ENCODE assay signal across 9 cellular contexts in genomic region chr12:51245476-51246253, GRCh38. TPM values are rescaled to one million over a fixed set of nuclear protein-coding genes. Genes with fewer than 3 reads are reported as not detected.
DNase-seq lines count a peak whose midpoint lies in the region; TF ChIP-seq lines count a peak whose summit lies in the region.
"Had no signal": no experiment of that assay in that cellular context is flagged by ENCODE, and none has a peak within 500 bp of the region (broad histone marks: within the 10 kb centered on the region; RNA-seq: fewer than 3 reads in every experiment).

No MANE protein-coding gene starts in this region.

- H4K8ac ChIP-seq in trophoblast cell (ENCODE audit: low read depth, low read length): no peak overlapping the region

- H3K4me3 ChIP-seq in CD8-positive, alpha-beta memory T cell (ENCODE audit: low read length): no peak overlapping the region
- H3K4me3 ChIP-seq in breast epithelium (no peak overlapping the region), neural progenitor cell (no peak overlapping the region), trophoblast cell (ENCODE audit: low read depth, low read length) (no peak overlapping the region)
- H3K4me3 ChIP-seq: colonic mucosa had no signal

- peak overlapping the region; percentile 34 for H3K27ac ChIP-seq in CD8-positive, alpha-beta memory T cell (ENCODE audit: low read depth, low read length)
- H3K27ac ChIP-seq in KOPT-K1 (ENCODE audit: low read depth, low read length, poor library complexity, severe bottlenecking) (peak overlapping the region; percentile 56), breast epithelium (peak overlapping the region; percentile 29 to 53), neural progenitor cell (no peak overlapping the region), trophoblast cell (ENCODE audit: low read depth, low read length) (no peak overlapping the region)
- H3K27ac ChIP-seq: colonic mucosa had no signal

- peak overlapping the region; percentile 80 to 97 (median 91) for H3K27ac Mint-ChIP-seq in CD8-positive, alpha-beta memory T cell
- H3K27ac Mint-ChIP-seq in neural progenitor cell: peak overlapping the region; percentile 14

- TF ChIP-seq CTCF in breast epithelium (IDR thresholded peaks at IDR 0.05) (no peak), neural progenitor cell (IDR thresholded peaks at IDR 0.05) (no peak)

- CTCF ChIA-PET in CD8-positive, alpha-beta memory T cell (lab: Charles Lee): interaction anchor here (0.9 to 2.3 kb wide), 4 partner anchors 24 to 481 kb away, joined by 3 to 8 read pairs (median 4); partner anchors contain the start of gene POU6F1

- no peak overlapping the region for H4K91ac ChIP-seq in trophoblast cell (ENCODE audit: low read depth, low read length)

- peaks cover 56 to 70% (median 64%) of the 10 kb centered on the region in 3 donors for H3K4me1 Mint-ChIP-seq in CD8-positive, alpha-beta memory T cell
- peaks cover 14% of the 10 kb centered on the region for H3K4me1 Mint-ChIP-seq in neural progenitor cell

- no peak for TF ChIP-seq POLR2A in breast epithelium (IDR thresholded peaks at IDR 0.05)

- H3K9me3 Mint-ChIP-seq in CD8-positive, alpha-beta memory T cell: no peaks in the 10 kb centered on the region
- H3K9me3 Mint-ChIP-seq in neural progenitor cell: no peaks in the 10 kb centered on the region

- H3K4ac ChIP-seq in trophoblast cell (ENCODE audit: low read depth, low read length): no peak overlapping the region

- H2BK12ac ChIP-seq in trophoblast cell (ENCODE audit: low read length): no peak overlapping the region

- H3K4me2 ChIP-seq in neural progenitor cell: no peak overlapping the region
- no peak overlapping the region for H3K4me2 ChIP-seq in trophoblast cell (ENCODE audit: low read length)

- H3K27me3 ChIP-seq in CD8-positive, alpha-beta memory T cell (ENCODE audit: insufficient read depth, low read length, poor library complexity, severe bottlenecking): no peaks in the 10 kb centered on the region
- H3K27me3 ChIP-seq in breast epithelium (no peaks in the 10 kb centered on the region), neural progenitor cell (no peaks in the 10 kb centered on the region), trophoblast cell (ENCODE audit: insufficient read depth, low read length) (no peaks in the 10 kb centered on the region)
- H3K27me3 ChIP-seq: colonic mucosa had no signal

- no peak overlapping the region for H3K14ac ChIP-seq in trophoblast cell (ENCODE audit: low read length)

- no peak overlapping the region for H2BK5ac ChIP-seq in trophoblast cell (ENCODE audit: low read depth, low read length, poor library complexity)

- no peak overlapping the region for H3K18ac ChIP-seq in trophoblast cell (ENCODE audit: low read length)

- no peaks in the 10 kb centered on the region for H3K79me1 ChIP-seq in trophoblast cell (ENCODE audit: low read length)

- no CpG with 5 or more reads among the region's 11 CpGs for WGBS in trophoblast cell (ENCODE audit: extremely low coverage, insufficient coverage, insufficient read length)

- H2BK120ac ChIP-seq in trophoblast cell (ENCODE audit: insufficient read depth, low read length, poor library complexity): no peak overlapping the region

- no peaks in the 10 kb centered on the region for H3K9me3 ChIP-seq in CD8-positive, alpha-beta memory T cell (ENCODE audit: low read length)
- no peaks in the 10 kb centered on the region for H3K9me3 ChIP-seq in KOPT-K1 (ENCODE audit: insufficient read depth, low read length, poor library complexity, severe bottlenecking)
- H3K9me3 ChIP-seq in breast epithelium: no peaks in the 10 kb centered on the region
- H3K9me3 ChIP-seq in neural progenitor cell (ENCODE audit: low read depth): no peaks in the 10 kb centered on the region
- H3K9me3 ChIP-seq in trophoblast cell (ENCODE audit: insufficient read depth, low read depth, low read length): peaks cover 1% of the 10 kb centered on the region
- H3K9me3 ChIP-seq: colonic mucosa had no signal

- H3K79me2 ChIP-seq in neural progenitor cell (ENCODE audit: low read depth) (no peaks in the 10 kb centered on the region), trophoblast cell (ENCODE audit: control insufficient read depth, insufficient read depth, low read length, poor library complexity) (no peaks in the 10 kb centered on the region)

- peaks cover 8% of the 10 kb centered on the region for H3F3A ChIP-seq in neural progenitor cell (ENCODE audit: low read depth)

- H4K12ac ChIP-seq in trophoblast cell (ENCODE audit: low read depth, low read length): no peak overlapping the region

- H3K4me3 Mint-ChIP-seq in CD8-positive, alpha-beta memory T cell: peak overlapping the region in 6 of 7 donors; percentile 13 to 48 (median 30)
- no peak overlapping the region for H3K4me3 Mint-ChIP-seq in neural progenitor cell

- POLR2A ChIA-PET in CD8-positive, alpha-beta memory T cell (lab: Charles Lee): interaction anchor here (1.1 to 1.6 kb wide), 2 partner anchors 25 to 28 kb away, joined by 3 to 9 read pairs; partner anchors contain the start of genes POU6F1 and SMAGP

- no peak overlapping the region for H3K9ac ChIP-seq in neural progenitor cell
- H3K9ac ChIP-seq in trophoblast cell (ENCODE audit: low read length): no peak overlapping the region

- peaks cover 19% of the 10 kb centered on the region for H3K36me3 ChIP-seq in CD8-positive, alpha-beta memory T cell (ENCODE audit: insufficient read depth, low read length)
- H3K36me3 ChIP-seq in KOPT-K1 (ENCODE audit: insufficient read depth, low read length) (peaks cover 50% of the 10 kb centered on the region), breast epithelium (peaks cover 5% of the 10 kb centered on the region), neural progenitor cell (peaks cover 4% of the 10 kb centered on the region), trophoblast cell (ENCODE audit: control insufficient read depth in 1 of 2, insufficient read depth in 2 of 2, low read length in 2 of 2) (peaks cover 23 to 40% of the 10 kb centered on the region in 2 experiments)

- DNase-seq in CD8-positive, alpha-beta memory T cell: no peak
- DNase-seq in breast epithelium (ENCODE audit: low spot score in 2 of 2): no peak
- DNase-seq in neural progenitor cell (ENCODE audit: low spot score): no peak
- DNase-seq in NOMO-1 (lab: John Stamatoyannopoulos, UW; ENCODE audit: unreplicated experiment in 2 of 2): no peak
- no peak for DNase-seq in C1 segment of cervical spinal cord (lab: John Stamatoyannopoulos, UW)
- DNase-seq in trophoblast cell: no peak
- no peak for DNase-seq in HK-2 (ENCODE audit: unreplicated experiment)

- H2AK5ac ChIP-seq in trophoblast cell (ENCODE audit: low read length): no peak overlapping the region

- intact Hi-C loops in breast epithelium (cut with DNase I; ENCODE audit: low total_unique reads): no loop called here

- peaks cover 51% of the 10 kb centered on the region for H3K4me1 ChIP-seq in CD8-positive, alpha-beta memory T cell (ENCODE audit: insufficient read depth, low read length)
- H3K4me1 ChIP-seq in breast epithelium (peaks cover 0 to 7% of the 10 kb centered on the region in 2 donors), neural progenitor cell (peaks cover 11% of the 10 kb centered on the region), trophoblast cell (ENCODE audit: control insufficient read depth in 1 of 2, insufficient read depth in 2 of 2, low read length in 2 of 2) (no peaks in the 10 kb centered on the region)

- H3K23ac ChIP-seq in trophoblast cell (ENCODE audit: low read length): no peak overlapping the region

- H4K20me1 ChIP-seq in neural progenitor cell (ENCODE audit: low read depth): no peaks in the 10 kb centered on the region

- peaks cover 7 to 50% (median 16%) of the 10 kb centered on the region in 3 donors for H3K36me3 Mint-ChIP-seq in CD8-positive, alpha-beta memory T cell
- H3K36me3 Mint-ChIP-seq in neural progenitor cell: peaks cover 17% of the 10 kb centered on the region

- no peaks in the 10 kb centered on the region for H3K27me3 Mint-ChIP-seq in CD8-positive, alpha-beta memory T cell
- peaks cover 4% of the 10 kb centered on the region for H3K27me3 Mint-ChIP-seq in neural progenitor cell (ENCODE audit: insufficient read depth, low read depth)

- H2AFZ ChIP-seq in neural progenitor cell (replicated peaks) (no peak overlapping the region), trophoblast cell (ENCODE audit: insufficient read depth, low read length, poor library complexity) (no peak overlapping the region)

RNA-seq across cellular contexts. Expression of gene DAZAP2, which starts 7.0 kb away (rescaled TPM):
- total RNA-seq in CD8-positive, alpha-beta memory T cell: 100 to 1,000 TPM in 1 of 2 experiments, 10 to 100 TPM in 1; 97.2 to 100 TPM
- polyA plus RNA-seq in CD8-positive, alpha-beta memory T cell: 1,407 TPM
- total RNA-seq in breast epithelium: 100 to 1,000 TPM; 318 to 408 (median 330) TPM
- 48.4 and 51.6 TPM in 2 replicates for total RNA-seq in neural progenitor cell (ENCODE audit: low replicate concordance)
- 132 and 144 TPM in 2 replicates for polyA plus RNA-seq in trophoblast cell (2013)

RNA-seq across cellular contexts. Expression of gene SMAGP, which starts 24.6 kb away (rescaled TPM):
- under 1 TPM; 0.72 to 0.84 TPM for total RNA-seq in CD8-positive, alpha-beta memory T cell
- polyA plus RNA-seq in CD8-positive, alpha-beta memory T cell: 28.9 TPM
- total RNA-seq in breast epithelium (10 to 100 TPM in 2 of 3 donors, 1 to 10 TPM in 1; 5.8 to 16.1 (median 15.5) TPM), neural progenitor cell (ENCODE audit: low replicate concordance) (19.0 and 24.3 TPM in 2 replicates)
- polyA plus RNA-seq in trophoblast cell (2013): 119 and 122 TPM in 2 replicates

RNA-seq across cellular contexts. Expression of gene POU6F1, which starts 27.8 kb away (rescaled TPM):
- total RNA-seq in CD8-positive, alpha-beta memory T cell: 10 to 100 TPM; 12.0 to 15.4 TPM
- 2.2 TPM for polyA plus RNA-seq in CD8-positive, alpha-beta memory T cell
- total RNA-seq in breast epithelium (10 to 100 TPM; 10.5 to 23.3 (median 15.2) TPM), neural progenitor cell (ENCODE audit: low replicate concordance) (1.6 TPM in 2 replicates)
- 4.6 and 5.9 TPM in 2 replicates for polyA plus RNA-seq in trophoblast cell (2013)

Comparison
In these comparisons a context has a peak if more than half of its experiments do, and no peak if none do; other contexts are left out.
1. H3K27ac ChIP-seq: peak in CD8-positive, alpha-beta memory T cell (single experiment), KOPT-K1 (single experiment) and breast epithelium (2 of 2); none in neural progenitor cell (single experiment) and trophoblast cell (single experiment).